ENCODE assay signal across 12 cellular contexts in genomic region chr14:69045857-69046351, GRCh38.
DNase-seq lines count a peak whose midpoint lies in the region; ATAC-seq lines count a peak whose summit lies in the region.
"Had no signal": no experiment of that assay in that cellular context is flagged by ENCODE, and none has a peak within 500 bp of the region (broad histone marks: within the 10 kb centered on the region; RNA-seq: fewer than 3 reads in every experiment).

No MANE protein-coding gene starts in this region.

- no peaks in the 10 kb centered on the region for H3K9me3 ChIP-seq in adipocyte (ENCODE audit: control insufficient read depth, low read length)

- H3K4me1 ChIP-seq in adipocyte (ENCODE audit: control insufficient read depth, insufficient read depth, low read length) (peaks cover 92% of the 10 kb centered on the region), rectal smooth muscle tissue (ENCODE audit: control insufficient read depth, insufficient read depth, low read length) (peaks cover 48% of the 10 kb centered on the region)

- intact Hi-C loops in left ventricle myocardium superior (cut with micrococcal nuclease): no loop called here

- DNase-seq in DMS 273 (lab: John Stamatoyannopoulos, UW; ENCODE audit: unreplicated experiment) (peak; percentile 45), adipocyte (ENCODE audit: low read depth) (peak; percentile 18), left ventricle myocardium superior (no peak), SHP77 treated with DMSO at 0.1 percent for 48 hours (lab: John Stamatoyannopoulos, UW) (no peak), superior temporal gyrus (ENCODE audit: extremely low spot score) (no peak)
- DNase-seq in stimulated activated CD4-positive, alpha-beta T cell treated with anti-CD3 and anti-CD28 coated beads, Interleukin-2, amount 100 ng/mL, for 24 hours: no peak
- DNase-seq: activated naive CD4-positive, alpha-beta T cell treated with Interleukin-2 at 50 U/mL for 16 hours; COR-L47; NCI-H524 treated with DMSO at 0.1 percent for 48 hours had no signal

- no peaks in the 10 kb centered on the region for H3K27me3 ChIP-seq in adipocyte (replicated peaks; ENCODE audit: control insufficient read depth, insufficient read depth, low read length)
- no peaks in the 10 kb centered on the region for H3K27me3 ChIP-seq in rectal smooth muscle tissue (ENCODE audit: control insufficient read depth, insufficient read depth, low read length)

- H3K36me3 ChIP-seq in adipocyte (ENCODE audit: control insufficient read depth, insufficient read depth, low read length, severe bottlenecking): no peaks in the 10 kb centered on the region
- H3K36me3 ChIP-seq in rectal smooth muscle tissue (ENCODE audit: control insufficient read depth, insufficient read depth, low read length): no peaks in the 10 kb centered on the region

- H3K4me3 ChIP-seq in adipocyte (ENCODE audit: low read length) (peak overlapping the region; percentile 49), rectal smooth muscle tissue (ENCODE audit: low read length) (no peak overlapping the region)

- H3K27ac ChIP-seq in rectal smooth muscle tissue (ENCODE audit: low read depth, low read length): peak overlapping the region; percentile 47
- H3K27ac ChIP-seq: parathyroid adenoma had no signal

- ATAC-seq in left ventricle myocardium superior (peak; percentile 21), GM18519 (IDR thresholded peaks at IDR 0.05; ENCODE audit: low FRiP score, unreplicated experiment) (no peak)

- peak overlapping the region; percentile 79 for H3K9ac ChIP-seq in adipocyte (ENCODE audit: low read length)
- no peak overlapping the region for H3K9ac ChIP-seq in rectal smooth muscle tissue (ENCODE audit: low read length)
- H3K9ac ChIP-seq: parathyroid adenoma had no signal

Comparison
In these comparisons a context has a peak if more than half of its experiments do, and no peak if none do; other contexts are left out.
1. DNase-seq: peak in DMS 273 (single experiment) and adipocyte (single experiment); none in left ventricle myocardium superior (single experiment), SHP77 treated with DMSO at 0.1 percent for 48 hours (single experiment), superior temporal gyrus (single experiment) and stimulated activated CD4-positive, alpha-beta T cell treated with anti-CD3 and anti-CD28 coated beads, Interleukin-2, amount 100 ng/mL, for 24 hours (0 of 2).